ENCODE assay signal across 1 cellular context in genomic region chrX:45954026-45954425, GRCh38.
TF ChIP-seq lines count a peak whose summit lies in the region.

No MANE protein-coding gene starts in this region.

TF ChIP-seq in HCT116, 20 proteins besides CTCF, POLR2A, EP300 and RAD21 (continued from another document):
- no peak for TF ChIP-seq JUND (IDR thresholded peaks at IDR 0.05)
- TF ChIP-seq MAX (IDR thresholded peaks at IDR 0.05) = no peak
